ENCODE assay signal across 22 cellular contexts in genomic region chr9:128933731-128934130, GRCh38. TPM values are rescaled to one million over a fixed set of nuclear protein-coding genes. Genes with fewer than 3 reads are reported as not detected.
DNase-seq lines count a peak whose midpoint lies in the region; ATAC-seq, FAIRE-seq and TF ChIP-seq lines count a peak whose summit lies in the region.
"Had no signal": no experiment of that assay in that cellular context is flagged by ENCODE, and none has a peak within 500 bp of the region (broad histone marks: within the 10 kb centered on the region; RNA-seq: fewer than 3 reads in every experiment).

No MANE protein-coding gene starts in this region.

- ATAC-seq in IMR-90 (ENCODE audit: low read depth) = no peak
- no peak for ATAC-seq in aorta (ENCODE audit: low FRiP score)

- in situ Hi-C loops in IMR-90 (cut with MboI; ENCODE audit: low sequenced_read_pairs) = no loop called here

- no peak overlapping the region for H2BK120ac ChIP-seq in IMR-90 (ENCODE audit: low read depth, low read length)
- no peak overlapping the region for H2BK120ac ChIP-seq in neuronal stem cell (ENCODE audit: low read depth, low read length)

- no peaks in the 10 kb centered on the region for H3K9me3 ChIP-seq in IMR-90 (ENCODE audit: control insufficient read depth, insufficient read depth, low read length)
- no peaks in the 10 kb centered on the region for H3K9me3 ChIP-seq in kidney (ENCODE audit: control insufficient read depth in 1 of 2, low read length in 2 of 2)
- H3K9me3 ChIP-seq in neuronal stem cell (replicated peaks in 1 of 2; ENCODE audit: control insufficient read depth in 2 of 2, insufficient read depth in 1 of 2, low read depth in 1 of 2, low read length in 2 of 2) = no peaks in the 10 kb centered on the region
- H3K9me3 ChIP-seq in aorta (ENCODE audit: control insufficient read depth, low read length) = no peaks in the 10 kb centered on the region
- H3K9me3 ChIP-seq: BLaER1 had no signal

- H4K91ac ChIP-seq in IMR-90 (ENCODE audit: insufficient read depth, low read depth, low read length) (no peak overlapping the region), neuronal stem cell (ENCODE audit: low read depth, low read length, poor library complexity) (no peak overlapping the region)

- H3K14ac ChIP-seq in IMR-90 (replicated peaks; ENCODE audit: low read depth, low read length) (no peak overlapping the region), neuronal stem cell (ENCODE audit: low read length) (no peak overlapping the region)

- no peak overlapping the region for H2AFZ ChIP-seq in IMR-90 (replicated peaks; ENCODE audit: low read length, poor library complexity)
- peak overlapping the region; percentile 46 for H2AFZ ChIP-seq in neuronal stem cell (ENCODE audit: low read length)
- H2AFZ ChIP-seq: GM23248 had no signal

- no peaks in the 10 kb centered on the region for H4K20me1 ChIP-seq in IMR-90 (ENCODE audit: insufficient read depth, low read length)
- H4K20me1 ChIP-seq: BLaER1 had no signal

- WGBS in IMR-90 (ENCODE audit: extremely low coverage in 2 of 2, insufficient read length in 1 of 2), 2 experiments = 60% methylated on average over 1 of the region's 5 CpGs; no CpG with 5 or more reads in 1 of the 2 experiments
- WGBS in neuronal stem cell (ENCODE audit: extremely low coverage in 2 of 2, insufficient read length in 2 of 2, insufficient replicate concordance in 1 of 2), 2 donors = no CpG with 5 or more reads among the region's 5 CpGs
- WGBS in aorta, 2 donors = 82 to 89% methylated on average over 5 of the region's 5 CpGs

- no peak overlapping the region for H2BK12ac ChIP-seq in neuronal stem cell (ENCODE audit: low read length)

- intact Hi-C loops in IMR-90 (cut with micrococcal nuclease) = no loop called here
- intact Hi-C loops in kidney (cut with DNase I) = loop anchor here (5.0 kb wide), 1 partner anchor 71 kb away; no protein-coding TSS in a partner anchor
- intact Hi-C loops in aorta (cut with DNase I) = no loop called here

- no peak overlapping the region for H4K5ac ChIP-seq in IMR-90 (ENCODE audit: low read depth, low read length)

- no peak for TF ChIP-seq RAD21 in IMR-90 (IDR thresholded peaks at IDR 0.05; ENCODE audit: low read length)

- CTCF ChIA-PET in IMR-90 (lab: Yijun Ruan, JAX) = interaction anchor here (0.6 kb wide), 1 partner anchor 64 kb away, joined by 3 read pairs; no protein-coding TSS in a partner anchor

- POLR2A ChIA-PET in IMR-90 (lab: Charles Lee; ENCODE audit: unreplicated experiment) = no interaction called here

- no peaks in the 10 kb centered on the region for H3K9me1 ChIP-seq in IMR-90 (ENCODE audit: insufficient read depth, low read length)

- H2BK20ac ChIP-seq in IMR-90 (ENCODE audit: low read depth, low read length) = no peak overlapping the region

- BruUV-seq in IMR-90 (replicated peaks; lab: Mats Ljungman, UMichigan) = no TSS peak

- no peaks in the 10 kb centered on the region for H3K36me3 ChIP-seq in IMR-90 (ENCODE audit: control insufficient read depth, insufficient read depth, low read length)
- H3K36me3 ChIP-seq in kidney (ENCODE audit: control insufficient read depth in 1 of 2, insufficient read depth in 2 of 2, low read length in 2 of 2) = no peaks in the 10 kb centered on the region
- no peaks in the 10 kb centered on the region for H3K36me3 ChIP-seq in neuronal stem cell (replicated peaks in 1 of 2; ENCODE audit: control insufficient read depth in 2 of 2, insufficient read depth in 2 of 2, low read length in 2 of 2)
- no peaks in the 10 kb centered on the region for H3K36me3 ChIP-seq in aorta (ENCODE audit: control insufficient read depth in 1 of 2, insufficient read depth in 2 of 2, low read length in 1 of 2)

- H3K79me1 ChIP-seq in IMR-90 (ENCODE audit: low read depth in 1 of 2, low read length in 2 of 2) (no peaks in the 10 kb centered on the region), neuronal stem cell (ENCODE audit: low read depth, low read length) (peaks cover 2% of the 10 kb centered on the region)

- H3K4me2 ChIP-seq in IMR-90 (ENCODE audit: low read depth, low read length) = no peak overlapping the region
- H3K4me2 ChIP-seq in neuronal stem cell (ENCODE audit: insufficient read depth, low read length, poor library complexity, severe bottlenecking) = no peak overlapping the region
- H3K4me2 ChIP-seq: BLaER1 had no signal

- TF ChIP-seq POLR2A in IMR-90 (IDR thresholded peaks at IDR 0.05; ENCODE audit: low read depth, low read length) = no peak

- no peak overlapping the region for H4K8ac ChIP-seq in IMR-90 (ENCODE audit: low read depth in 2 of 2, low read length in 2 of 2)
- H4K8ac ChIP-seq in neuronal stem cell (ENCODE audit: low read depth, low read length) = no peak overlapping the region

- no peak for FAIRE-seq in kidney (lab: Jason Lieb, UNC)
- FAIRE-seq in frontal cortex (lab: Jason Lieb, UNC) = no peak
- FAIRE-seq: A204.1, GM12892, GM18507 had no signal

- no peak for DNase-seq in IMR-90
- peak; percentile 34 for DNase-seq in kidney
- no peak for DNase-seq in neuronal stem cell (ENCODE audit: low spot score)
- DNase-seq in aorta = peak; percentile 7 to 9
- no peak for DNase-seq in activated CD4-positive, alpha-beta T cell treated with anti-CD3 and anti-CD28 coated beads for 1 hour
- DNase-seq in activated T-cell treated with anti-CD3 and anti-CD28 coated beads, Interleukin-2, amount 50 U/mL, for 1 hour = no peak
- DNase-seq in frontal cortex (ENCODE audit: low spot score in 2 of 2) = no peak
- DNase-seq: ACHN; CD4-positive, alpha-beta memory T cell; DMS153; DMS79; GDM1; GM23248; HCEC 1CT had no signal

- H3K4ac ChIP-seq in IMR-90 (ENCODE audit: low read depth, low read length) = no peak overlapping the region
- H3K4ac ChIP-seq in neuronal stem cell (ENCODE audit: low read length) = no peak overlapping the region

- H3K27me3 ChIP-seq in IMR-90 (ENCODE audit: control insufficient read depth, insufficient read depth, low read length) (no peaks in the 10 kb centered on the region), neuronal stem cell (ENCODE audit: control insufficient read depth in 3 of 3, insufficient read depth in 3 of 3, low read depth in 1 of 3, low read length in 3 of 3) (no peaks in the 10 kb centered on the region), aorta (ENCODE audit: control insufficient read depth in 1 of 2, insufficient read depth in 2 of 2, low read length in 1 of 2) (no peaks in the 10 kb centered on the region)
- H3K27me3 ChIP-seq: BLaER1 had no signal

- H3K4me1 ChIP-seq in IMR-90 (ENCODE audit: control insufficient read depth, insufficient read depth, low read length) (no peaks in the 10 kb centered on the region), kidney (ENCODE audit: control insufficient read depth in 1 of 2, insufficient read depth in 1 of 2, low read depth in 1 of 2, low read length in 2 of 2) (no peaks in the 10 kb centered on the region), neuronal stem cell (ENCODE audit: control insufficient read depth in 2 of 2, insufficient read depth in 1 of 2, low read depth in 1 of 2, low read length in 2 of 2) (no peaks in the 10 kb centered on the region), aorta (ENCODE audit: control insufficient read depth in 1 of 2, insufficient read depth in 2 of 2, low read length in 2 of 2) (no peaks in the 10 kb centered on the region)
- H3K4me1 ChIP-seq: BLaER1 had no signal

- no peak overlapping the region for H3K56ac ChIP-seq in IMR-90 (ENCODE audit: extremely low read depth, insufficient read depth, low read length)

- dilution Hi-C loops in IMR-90 (cut with HindIII; ENCODE audit: low sequenced_read_pairs, unreplicated experiment) = no loop called here

- H2AK5ac ChIP-seq in IMR-90 (ENCODE audit: low read depth, low read length) (no peak overlapping the region), neuronal stem cell (ENCODE audit: low read depth, low read length) (no peak overlapping the region)

- peak overlapping the region; percentile 28 for H2AK9ac ChIP-seq in IMR-90 (replicated peaks; ENCODE audit: low read depth, low read length, poor library complexity)

- H3K4me3 ChIP-seq in IMR-90 (ENCODE audit: insufficient read depth, low read depth, low read length) (no peak overlapping the region), kidney (ENCODE audit: low read length in 2 of 2) (no peak overlapping the region), neuronal stem cell (ENCODE audit: low read length in 2 of 2) (no peak overlapping the region), aorta (ENCODE audit: low read length in 2 of 2) (no peak overlapping the region)
- H3K4me3 ChIP-seq: BLaER1, GM23248 had no signal

- H3K23ac ChIP-seq in IMR-90 (ENCODE audit: low read depth, low read length) (no peak overlapping the region), neuronal stem cell (ENCODE audit: low read depth, low read length, poor library complexity) (no peak overlapping the region)

- TF ChIP-seq CTCF in IMR-90 (conservative IDR thresholded peaks at IDR 0.05; ENCODE audit: low read depth, low read length) (no peak), kidney (IDR thresholded peaks at IDR 0.05; ENCODE audit: borderline replicate concordance, extremely low read depth, insufficient read depth) (no peak)

- H2BK5ac ChIP-seq in IMR-90 (ENCODE audit: low read depth, low read length, poor library complexity, severe bottlenecking) (no peak overlapping the region), neuronal stem cell (ENCODE audit: low read length) (no peak overlapping the region)

- H2BK15ac ChIP-seq in IMR-90 (ENCODE audit: low read depth, low read length) (no peak overlapping the region), neuronal stem cell (ENCODE audit: low read length) (no peak overlapping the region)

- H3K9ac ChIP-seq in IMR-90 (ENCODE audit: low read depth, low read length) (no peak overlapping the region), kidney (ENCODE audit: low read length in 2 of 2) (no peak overlapping the region), neuronal stem cell (ENCODE audit: low read depth, low read length, poor library complexity) (no peak overlapping the region)
- H3K9ac ChIP-seq: BLaER1, GM23248 had no signal

- H3K18ac ChIP-seq in IMR-90 (ENCODE audit: low read depth, low read length) (no peak overlapping the region), neuronal stem cell (ENCODE audit: low read length) (no peak overlapping the region)

- no peak overlapping the region for H3K27ac ChIP-seq in IMR-90 (ENCODE audit: insufficient read depth, low read length)
- no peak overlapping the region for H3K27ac ChIP-seq in kidney (ENCODE audit: low read depth in 2 of 2, low read length in 2 of 2)
- no peak overlapping the region for H3K27ac ChIP-seq in neuronal stem cell (replicated peaks; ENCODE audit: low read length)
- no peak overlapping the region for H3K27ac ChIP-seq in aorta (ENCODE audit: low read depth in 1 of 2, low read length in 2 of 2)
- H3K27ac ChIP-seq: BLaER1, GM23248, HL-60 had no signal

RNA-seq across cellular contexts. Expression of gene PHYHD1, which starts 12.9 kb away (rescaled TPM):
- total RNA-seq in IMR-90 (2012; rRNA removed) (2.2 and 3.3 TPM in 2 replicates), kidney (59.0 TPM), aorta (10 to 100 TPM; 20.5 to 33.0 TPM), frontal cortex (1.2 TPM)
- polyA plus RNA-seq in IMR-90 (2012; rRNA removed) (8.4 and 10.0 TPM in 2 replicates), kidney (ENCODE audit: insufficient read depth, low read depth, low replicate concordance) (122 TPM), aorta (10 to 100 TPM; 16.7 to 68.9 TPM)
- polyA plus RNA-seq in IMR-90 (2012; cell fraction: cytosol; rRNA removed) = 4.2 and 8.4 TPM in 2 replicates
- polyA plus RNA-seq in IMR-90 (2012; cell fraction: nucleus; rRNA removed; ENCODE audit: low replicate concordance) = 18.1 and 18.9 TPM in 2 replicates
- 13.0 TPM for polyA plus RNA-seq in neuronal stem cell (2013, experiment 1 of 2)
- polyA plus RNA-seq in neuronal stem cell (2013, experiment 2 of 2) = 12.5 TPM
- total RNA-seq: Daoy, H4 had no signal
- polyA plus RNA-seq: CD14-positive monocyte; CD4-positive, alpha-beta memory T cell had no signal

RNA-seq across cellular contexts. Expression of gene DOLK, which starts 13.7 kb away (rescaled TPM):
- total RNA-seq in IMR-90 (2012; rRNA removed) = 26.4 and 30.8 TPM in 2 replicates
- polyA plus RNA-seq in IMR-90 (2012; rRNA removed) = 23.2 and 25.4 TPM in 2 replicates
- 17.5 and 30.4 TPM in 2 replicates for polyA plus RNA-seq in IMR-90 (2012; cell fraction: cytosol; rRNA removed)
- polyA plus RNA-seq in IMR-90 (2012; cell fraction: nucleus; rRNA removed; ENCODE audit: low replicate concordance) = 9.8 and 10.4 TPM in 2 replicates
- total RNA-seq in kidney = 13.9 TPM
- 17.0 TPM for polyA plus RNA-seq in kidney (ENCODE audit: insufficient read depth, low read depth, low replicate concordance)
- polyA plus RNA-seq in neuronal stem cell (2013, experiment 1 of 2) = 10.1 TPM
- polyA plus RNA-seq in neuronal stem cell (2013, experiment 2 of 2) = 9.7 TPM
- 10 to 100 TPM in 1 of 2 donors, 1 to 10 TPM in 1; 8.4 to 10.5 TPM for total RNA-seq in aorta
- polyA plus RNA-seq in aorta = 10 to 100 TPM in 1 of 2 donors, 1 to 10 TPM in 1; 4.3 to 10.7 TPM
- total RNA-seq in frontal cortex = 18.3 TPM

RNA-seq across cellular contexts. Expression of gene NUP188, which starts 13.8 kb away (rescaled TPM):
- 52.5 and 59.1 TPM in 2 replicates for total RNA-seq in IMR-90 (2012; rRNA removed)
- polyA plus RNA-seq in IMR-90 (2012; rRNA removed) = 53.0 and 57.0 TPM in 2 replicates
- 30.5 and 31.3 TPM in 2 replicates for polyA plus RNA-seq in IMR-90 (2012; cell fraction: cytosol; rRNA removed)
- polyA plus RNA-seq in IMR-90 (2012; cell fraction: nucleus; rRNA removed; ENCODE audit: low replicate concordance) = 48.5 and 87.0 TPM in 2 replicates
- 27.9 TPM for total RNA-seq in kidney
- polyA plus RNA-seq in kidney (ENCODE audit: insufficient read depth, low read depth, low replicate concordance) = 6.4 TPM
- 25.1 TPM for polyA plus RNA-seq in neuronal stem cell (2013, experiment 1 of 2)
- polyA plus RNA-seq in neuronal stem cell (2013, experiment 2 of 2) = 24.6 TPM
- total RNA-seq in aorta = 10 to 100 TPM; 37.1 to 44.5 TPM
- 10 to 100 TPM in 1 of 2 donors, 1 to 10 TPM in 1; 4.9 to 14.4 TPM for polyA plus RNA-seq in aorta
- 22.0 TPM for total RNA-seq in frontal cortex

RNA-seq across cellular contexts. Expression of gene LRRC8A, which starts 51.8 kb away (rescaled TPM):
- 42.8 and 45.8 TPM in 2 replicates for total RNA-seq in IMR-90 (2012; rRNA removed)
- 60.9 and 71.7 TPM in 2 replicates for polyA plus RNA-seq in IMR-90 (2012; rRNA removed)
- 41.2 and 75.7 TPM in 2 replicates for polyA plus RNA-seq in IMR-90 (2012; cell fraction: cytosol; rRNA removed)
- 27.5 and 49.9 TPM in 2 replicates for polyA plus RNA-seq in IMR-90 (2012; cell fraction: nucleus; rRNA removed; ENCODE audit: low replicate concordance)
- total RNA-seq in kidney = 37.4 TPM
- 18.5 TPM for polyA plus RNA-seq in kidney (ENCODE audit: insufficient read depth, low read depth, low replicate concordance)
- 28.5 TPM for polyA plus RNA-seq in neuronal stem cell (2013, experiment 1 of 2)
- 29.6 TPM for polyA plus RNA-seq in neuronal stem cell (2013, experiment 2 of 2)
- 100 to 1,000 TPM in 1 of 2 donors, 10 to 100 TPM in 1; 63.8 to 100 TPM for total RNA-seq in aorta
- 10 to 100 TPM; 14.3 to 41.3 TPM for polyA plus RNA-seq in aorta
- total RNA-seq in frontal cortex = 19.6 TPM

RNA-seq across cellular contexts. Expression of gene KYAT1, which starts 52.0 kb away (rescaled TPM):
- 5.8 and 6.8 TPM in 2 replicates for total RNA-seq in IMR-90 (2012; rRNA removed)
- polyA plus RNA-seq in IMR-90 (2012; rRNA removed) = 8.8 and 9.5 TPM in 2 replicates
- 6.3 and 7.8 TPM in 2 replicates for polyA plus RNA-seq in IMR-90 (2012; cell fraction: cytosol; rRNA removed)
- polyA plus RNA-seq in IMR-90 (2012; cell fraction: nucleus; rRNA removed; ENCODE audit: low replicate concordance) = 23.1 and 33.9 TPM in 2 replicates
- 5.1 TPM for total RNA-seq in kidney
- 17.0 TPM for polyA plus RNA-seq in kidney (ENCODE audit: insufficient read depth, low read depth, low replicate concordance)
- 19.9 TPM for polyA plus RNA-seq in neuronal stem cell (2013, experiment 1 of 2)
- polyA plus RNA-seq in neuronal stem cell (2013, experiment 2 of 2) = 19.3 TPM
- 1 to 10 TPM; 7.5 to 9.5 TPM for total RNA-seq in aorta
- 10 to 100 TPM in 1 of 2 donors, 1 to 10 TPM in 1; 4.5 to 11.4 TPM for polyA plus RNA-seq in aorta
- total RNA-seq in frontal cortex = 9.8 TPM

Comparison
In these comparisons a context has a peak if more than half of its experiments do, and no peak if none do; other contexts are left out.
1. DNase-seq: peak in kidney (single experiment) and aorta (2 of 2); none in IMR-90 (single experiment), neuronal stem cell (single experiment), activated CD4-positive, alpha-beta T cell treated with anti-CD3 and anti-CD28 coated beads for 1 hour (single experiment), activated T-cell treated with anti-CD3 and anti-CD28 coated beads, Interleukin-2, amount 50 U/mL, for 1 hour (single experiment) and frontal cortex (0 of 2).